In genomic region chr2:26562811-26563645, GRCh38 we compare ENCODE assay signal across 8 cellular contexts.
DNase-seq lines count a peak whose midpoint lies in the region; ATAC-seq lines count a peak whose summit lies in the region.

No MANE protein-coding gene starts in this region.

- no peaks in the 10 kb centered on the region for H3K9me3 ChIP-seq in iPS-18c (ENCODE audit: control insufficient read depth, insufficient read depth, low read length)

- no peaks in the 10 kb centered on the region for H3K9me3 Mint-ChIP-seq in activated CD8-positive, alpha-beta T cell treated with anti-CD3 and anti-CD28 coated beads, Interleukin-2, amount 10 ng/mL, durations not matched to agents 7 days and 5 days (ENCODE audit: insufficient read depth)

- H3K4me3 ChIP-seq in iPS-18c (ENCODE audit: insufficient read depth, low read depth, low read length), result 0 out of 2 replicates have a peak overlapping the region, but pooled peaks have one; percentile 9

- H3K4me1 Mint-ChIP-seq in activated CD8-positive, alpha-beta T cell treated with anti-CD3 and anti-CD28 coated beads, Interleukin-2, amount 10 ng/mL, durations not matched to agents 7 days and 5 days (ENCODE audit: low read depth), result peaks cover 9% of the 10 kb centered on the region

- H3K4me3 Mint-ChIP-seq in activated CD8-positive, alpha-beta T cell treated with anti-CD3 and anti-CD28 coated beads, Interleukin-2, amount 10 ng/mL, durations not matched to agents 7 days and 5 days, result peak overlapping the region; percentile 36

- peaks cover 60% of the 10 kb centered on the region for H3K27me3 Mint-ChIP-seq in activated CD8-positive, alpha-beta T cell treated with anti-CD3 and anti-CD28 coated beads, Interleukin-2, amount 10 ng/mL, durations not matched to agents 7 days and 5 days (ENCODE audit: low read depth)

- CTCF ChIA-PET in activated CD8-positive, alpha-beta T cell treated with anti-CD3 and anti-CD28 coated beads, Interleukin-2, amount 10 ng/mL, durations not matched to agents 7 days and 5 days (lab: Charles Lee), result no interaction called here

- no peak for ATAC-seq in activated CD8-positive, alpha-beta T cell treated with anti-CD3 and anti-CD28 coated beads, Interleukin-2, amount 10 ng/mL, durations not matched to agents 7 days and 5 days
- ATAC-seq in stimulated activated naive CD8-positive, alpha-beta T cell treated with anti-CD3 and anti-CD28 coated beads, Interleukin-15, Interleukin-2, amounts not matched to agents 100 U/mL and 50 U/mL, for 24 hours, result no peak
- ATAC-seq in GM21737 (IDR thresholded peaks at IDR 0.05; ENCODE audit: unreplicated experiment), result no peak

- DNase-seq in NCI-H2107 treated with DMSO at 0.1 percent for 48 hours (lab: John Stamatoyannopoulos, UW; ENCODE audit: unreplicated experiment) (peak; percentile 47), NCI-H2107 (lab: John Stamatoyannopoulos, UW) (no peak), HuH-7 (ENCODE audit: low spot score) (no peak), NOMO-1 treated with DMSO at 0.1 percent for 48 hours (lab: John Stamatoyannopoulos, UW; ENCODE audit: unreplicated experiment) (no peak)
- DNase-seq in activated CD8-positive, alpha-beta T cell treated with anti-CD3 and anti-CD28 coated beads, Interleukin-2, amount 10 ng/mL, durations not matched to agents 7 days and 5 days, result no peak
- DNase-seq in stimulated activated naive CD8-positive, alpha-beta T cell treated with anti-CD3 and anti-CD28 coated beads, Interleukin-15, Interleukin-2, amounts not matched to agents 100 U/mL and 50 U/mL, for 24 hours, result peak; percentile 33

- H3K36me3 Mint-ChIP-seq in activated CD8-positive, alpha-beta T cell treated with anti-CD3 and anti-CD28 coated beads, Interleukin-2, amount 10 ng/mL, durations not matched to agents 7 days and 5 days (ENCODE audit: low read depth), result no peaks in the 10 kb centered on the region

- no peak overlapping the region for H3K27ac Mint-ChIP-seq in activated CD8-positive, alpha-beta T cell treated with anti-CD3 and anti-CD28 coated beads, Interleukin-2, amount 10 ng/mL, durations not matched to agents 7 days and 5 days

- POLR2A ChIA-PET in activated CD8-positive, alpha-beta T cell treated with anti-CD3 and anti-CD28 coated beads, Interleukin-2, amount 10 ng/mL, durations not matched to agents 7 days and 5 days (lab: Charles Lee), result interaction anchor here (0.6 kb wide), 1 partner anchor 243 kb away, joined by 3 read pairs; no protein-coding TSS in a partner anchor

Comparison
In these comparisons a context has a peak if more than half of its experiments do, and no peak if none do; other contexts are left out.
1. DNase-seq: peak in NCI-H2107 treated with DMSO at 0.1 percent for 48 hours (single experiment) and stimulated activated naive CD8-positive, alpha-beta T cell treated with anti-CD3 and anti-CD28 coated beads, Interleukin-15, Interleukin-2, amounts not matched to agents 100 U/mL and 50 U/mL, for 24 hours (single experiment); none in NCI-H2107 (single experiment), activated CD8-positive, alpha-beta T cell treated with anti-CD3 and anti-CD28 coated beads, Interleukin-2, amount 10 ng/mL, durations not matched to agents 7 days and 5 days (single experiment), HuH-7 (single experiment) and NOMO-1 treated with DMSO at 0.1 percent for 48 hours (single experiment).